In the genomic region with DNA sequence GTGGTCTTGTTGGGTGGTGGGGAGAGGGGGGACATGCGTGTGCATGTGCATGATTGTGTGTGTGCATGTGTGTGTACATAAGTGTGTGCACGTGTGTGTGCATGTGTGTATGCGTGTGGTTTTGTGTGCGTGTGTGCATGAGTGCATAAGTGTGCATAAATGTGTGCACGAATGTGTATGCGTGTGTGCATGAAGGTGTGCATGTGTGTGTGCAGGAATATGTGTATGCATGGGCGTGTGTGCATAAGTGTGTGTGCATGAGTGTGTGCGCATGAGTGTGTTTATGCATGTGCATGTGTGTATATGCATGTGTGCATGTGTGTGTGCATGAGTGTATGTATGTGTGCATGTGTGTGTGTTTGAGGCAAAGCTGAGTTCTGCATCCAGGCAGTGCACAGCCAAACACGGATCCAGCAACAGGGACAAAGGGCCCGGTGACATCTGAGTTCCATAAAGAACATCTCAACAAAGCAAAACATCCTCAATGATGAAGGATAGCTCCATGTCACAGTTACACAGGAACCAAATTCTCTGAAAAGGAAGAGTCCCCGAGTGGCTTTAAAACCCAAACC, we compare ENCODE assay signal across 18 cellular contexts.
"Had no signal": no experiment of that assay in that cellular context is flagged by ENCODE, and none has a peak within 500 bp of the region (broad histone marks: within the 10 kb centered on the region; RNA-seq: fewer than 3 reads in every experiment).

No MANE protein-coding gene starts in this region.

- H3K27me3 ChIP-seq: ovary had no signal

- FAIRE-seq: frontal cortex, kidney had no signal

- H3K4me3 ChIP-seq: dorsolateral prefrontal cortex, lung, mucosa of descending colon, ovary, psoas muscle, skin epidermis, spleen, thoracic aorta, transverse colon had no signal

- DNase-seq: cerebellar nuclear complex; dorsolateral prefrontal cortex; effector CD4-positive, alpha-beta T cell; kidney; mucosa of descending colon; naive B cell; occipital lobe; ovary; psoas muscle; right cardiac atrium; spleen; stimulated activated CD4-positive, alpha-beta T cell treated with anti-CD3 and anti-CD28 coated beads, Interleukin-4, amount 100 ng/mL, for 4 hours; stimulated activated naive CD8-positive, alpha-beta T cell treated with anti-CD3 and anti-CD28 coated beads, Interleukin-15, Interleukin-2, amounts not matched to agents 100 U/mL and 50 U/mL, for 24 hours; transverse colon had no signal

- H3K4me1 ChIP-seq: psoas muscle, spleen, transverse colon had no signal

- H3K27ac ChIP-seq: dorsolateral prefrontal cortex, ovary, psoas muscle, skin epidermis, spleen, thoracic aorta, transverse colon had no signal

- H3K36me3 ChIP-seq: ovary, spleen, thoracic aorta, transverse colon had no signal

- H3K9me3 ChIP-seq: mucosa of descending colon, ovary, thoracic aorta, transverse colon had no signal
